Comparison of ENCODE assay signal across 21 cellular contexts in the genomic region with DNA sequence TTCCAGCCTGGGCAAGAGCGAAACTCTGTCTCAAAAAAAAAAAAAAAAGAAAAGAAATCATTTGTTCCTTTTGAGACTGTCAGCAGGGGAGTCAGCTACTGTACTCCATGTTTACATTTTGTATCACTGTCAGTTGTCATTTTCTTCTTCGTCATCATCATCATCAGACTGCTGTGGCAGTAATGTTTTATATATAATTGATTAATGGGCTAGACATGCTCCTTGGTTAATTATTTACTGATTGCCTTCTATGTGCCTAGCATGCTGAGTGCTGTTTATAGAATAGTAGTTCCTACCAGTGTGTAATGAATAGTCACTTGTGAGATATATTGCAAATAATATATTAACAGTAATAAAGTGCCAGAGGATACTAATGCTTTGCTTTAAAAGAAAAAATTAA. TPM values are rescaled to one million over a fixed set of nuclear protein-coding genes. Genes with fewer than 3 reads are reported as not detected.
DNase-seq lines count a peak whose midpoint lies in the region; ATAC-seq and TF ChIP-seq lines count a peak whose summit lies in the region.
"Had no signal": no experiment of that assay in that cellular context is flagged by ENCODE, and none has a peak within 500 bp of the region (broad histone marks: within the 10 kb centered on the region; RNA-seq: fewer than 3 reads in every experiment).

No MANE protein-coding gene starts in this region.

- H3K4me1 ChIP-seq in left ventricle myocardium inferior (peaks cover 97% of the 10 kb centered on the region), heart right ventricle (peaks cover 2 to 89% (median 66%) of the 10 kb centered on the region in 9 donors), psoas muscle (peaks cover 69% of the 10 kb centered on the region), foreskin keratinocyte (no peaks in the 10 kb centered on the region)
- H3K4me1 ChIP-seq: neural progenitor cell had no signal

- ATAC-seq in heart right ventricle (no peak), psoas muscle (peak in 2 of 4 donors; percentile 2 to 5), HG02852 (IDR thresholded peaks at IDR 0.05; ENCODE audit: unreplicated experiment) (no peak), foreskin keratinocyte (no peak), HG02840 (IDR thresholded peaks at IDR 0.05; ENCODE audit: low FRiP score, unreplicated experiment) (no peak)
- ATAC-seq: activated CD8-positive, alpha-beta T cell treated with anti-CD3 and anti-CD28 coated beads for 36 hours; activated naive CD8-positive, alpha-beta T cell treated with anti-CD3 and anti-CD28 coated beads, Interleukin-2, amount 50 U/mL, for 24 hours; stimulated activated naive CD8-positive, alpha-beta T cell treated with anti-CD3 and anti-CD28 coated beads, Interleukin-15, Interleukin-2, amounts not matched to agents 100 U/mL and 50 U/mL, for 24 hours had no signal

- peak overlapping the region; percentile 85 for H3K27ac ChIP-seq in left ventricle myocardium inferior (replicated peaks)
- H3K27ac ChIP-seq in heart right ventricle, result peak overlapping the region in 5 of 10 donors; percentile 39 to 83 (median 50)
- H3K27ac ChIP-seq in brain microvascular endothelial cell, result peak overlapping the region; percentile 11
- peak overlapping the region; percentile 88 for H3K27ac ChIP-seq in psoas muscle
- no peak overlapping the region for H3K27ac ChIP-seq in foreskin keratinocyte
- H3K27ac ChIP-seq in dorsolateral prefrontal cortex, result no peak overlapping the region
- H3K27ac ChIP-seq: neural progenitor cell had no signal

- intact Hi-C loops in left ventricle myocardium inferior (cut with micrococcal nuclease), result no loop called here
- intact Hi-C loops in heart right ventricle (cut with DNase I), result loop anchor here in 1 of 10 donors (5.0 kb wide), 1 partner anchor 46 kb away; no protein-coding TSS in a partner anchor
- intact Hi-C loops in psoas muscle (cut with DNase I), result no loop called here
- intact Hi-C loops in dorsolateral prefrontal cortex (cut with DNase I), result no loop called here

- H3K4me3 ChIP-seq in left ventricle myocardium inferior (no peak overlapping the region), heart right ventricle (no peak overlapping the region), brain microvascular endothelial cell (ENCODE audit: low read depth, low read length) (no peak overlapping the region), psoas muscle (no peak overlapping the region), dorsolateral prefrontal cortex (no peak overlapping the region)
- H3K4me3 ChIP-seq: K562, neural progenitor cell, tibial nerve had no signal

- WGBS in heart right ventricle, 2 donors, result 95 to 100% methylated on average over 2 of the region's 2 CpGs
- 34 to 85% (median 41%) methylated on average over 2 of the region's 2 CpGs for WGBS in psoas muscle, 3 donors

- in situ Hi-C loops in brain microvascular endothelial cell (cut with HindIII; ENCODE audit: low pct_ligation_motif_present, low sequenced_read_pairs), result no loop called here

- DNase-seq in left ventricle myocardium inferior (no peak), heart right ventricle (no peak), brain microvascular endothelial cell (no peak), psoas muscle (no peak), foreskin keratinocyte (no peak), dorsolateral prefrontal cortex (no peak)
- DNase-seq: activated CD4-positive, CD25-positive, alpha-beta regulatory T cell treated with anti-CD3 and anti-CD28 coated beads, Interleukin-2, amount 50 U/mL, for 72 hours; activated CD8-positive, alpha-beta T cell treated with anti-CD3 and anti-CD28 coated beads for 36 hours; activated effector memory CD4-positive, alpha-beta T cell treated with anti-CD3 and anti-CD28 coated beads, Interleukin-2, amount 50 U/mL, for 16 hours; activated naive CD8-positive, alpha-beta T cell treated with anti-CD3 and anti-CD28 coated beads, Interleukin-2, amount 50 U/mL, for 24 hours; activated T-cell treated with anti-CD3 and anti-CD28 coated beads for 4 hours; C1 segment of cervical spinal cord; glutamatergic neuron; SHP77; stimulated activated CD4-positive, alpha-beta T cell treated with anti-CD3 and anti-CD28 coated beads, Interleukin-4, amount 100 ng/mL, for 4 hours; stimulated activated naive CD8-positive, alpha-beta T cell treated with anti-CD3 and anti-CD28 coated beads, Interleukin-15, Interleukin-2, amounts not matched to agents 100 U/mL and 50 U/mL, for 24 hours had no signal

- no peaks in the 10 kb centered on the region for H3K27me3 ChIP-seq in left ventricle myocardium inferior (ENCODE audit: low read depth)
- no peaks in the 10 kb centered on the region for H3K27me3 ChIP-seq in heart right ventricle
- H3K27me3 ChIP-seq in brain microvascular endothelial cell (replicated peaks), result no peaks in the 10 kb centered on the region
- H3K27me3 ChIP-seq in psoas muscle (ENCODE audit: insufficient read depth in 3 of 3, low read length in 2 of 3), result no peaks in the 10 kb centered on the region
- H3K27me3 ChIP-seq in foreskin keratinocyte, result no peaks in the 10 kb centered on the region
- no peaks in the 10 kb centered on the region for H3K27me3 ChIP-seq in dorsolateral prefrontal cortex
- H3K27me3 ChIP-seq: neural progenitor cell, tibial nerve had no signal

- H3K36me3 ChIP-seq in left ventricle myocardium inferior, result peaks cover 30% of the 10 kb centered on the region
- H3K36me3 ChIP-seq in heart right ventricle, result peaks cover 0 to 36% (median 3%) of the 10 kb centered on the region in 9 donors
- peaks cover 24% of the 10 kb centered on the region for H3K36me3 ChIP-seq in brain microvascular endothelial cell (replicated peaks)
- H3K36me3 ChIP-seq in psoas muscle (ENCODE audit: insufficient read depth in 1 of 2, low read depth in 1 of 2), result peaks cover 0 to 16% of the 10 kb centered on the region in 2 donors

- H3K9me3 ChIP-seq in left ventricle myocardium inferior (replicated peaks), result no peaks in the 10 kb centered on the region
- H3K9me3 ChIP-seq in heart right ventricle, result no peaks in the 10 kb centered on the region
- no peaks in the 10 kb centered on the region for H3K9me3 ChIP-seq in psoas muscle

- no peak for TF ChIP-seq CTCF in left ventricle myocardium inferior (IDR thresholded peaks at IDR 0.05; ENCODE audit: borderline replicate concordance)
- TF ChIP-seq CTCF in heart right ventricle (IDR thresholded peaks at IDR 0.05), result no peak
- TF ChIP-seq CTCF in brain microvascular endothelial cell (IDR thresholded peaks at IDR 0.05; ENCODE audit: low read depth, low read length, missing control alignments), result no peak
- no peak for TF ChIP-seq CTCF in psoas muscle (IDR thresholded peaks at IDR 0.05)
- no peak for TF ChIP-seq CTCF in foreskin keratinocyte (conservative IDR thresholded peaks at IDR 0.05)
- TF ChIP-seq CTCF in dorsolateral prefrontal cortex (IDR thresholded peaks at IDR 0.05 in 54 of 56, conservative IDR thresholded peaks at IDR 0.05 in 2 of 56; ENCODE audit: low read depth in 1 of 56, partially characterized antibody in 56 of 56), result no peak

RNA-seq across cellular contexts. Expression of a gene that starts 50.5 kb away (rescaled TPM):
- 227 TPM for total RNA-seq in left ventricle myocardium inferior
- total RNA-seq in heart right ventricle, result 100 to 1,000 TPM; 210 to 369 (median 251) TPM
- 100 to 1,000 TPM; 117 to 190 TPM for polyA plus RNA-seq in heart right ventricle
- 100 to 1,000 TPM in 3 of 4 donors, 10 to 100 TPM in 1; 89.1 to 426 (median 179) TPM for total RNA-seq in psoas muscle
- polyA plus RNA-seq in psoas muscle, result 10 to 100 TPM; 54.5 to 93.2 (median 91.4) TPM
- 119 and 120 TPM in 2 replicates for total RNA-seq in foreskin keratinocyte
- polyA plus RNA-seq in foreskin keratinocyte, result 31.8 and 38.5 TPM in 2 replicates
- 10 to 100 TPM; 16.0 to 62.1 (median 29.9) TPM for total RNA-seq in dorsolateral prefrontal cortex

Comparison
In these comparisons a context has a peak if more than half of its experiments do, and no peak if none do; other contexts are left out.
1. H3K27ac ChIP-seq: peak in left ventricle myocardium inferior (single experiment), brain microvascular endothelial cell (single experiment) and psoas muscle (single experiment); none in foreskin keratinocyte (single experiment) and dorsolateral prefrontal cortex (0 of 59).